ENCODE assay signal across 11 cellular contexts in genomic region chr6:145865175-145865574, GRCh38. TPM values are rescaled to one million over a fixed set of nuclear protein-coding genes. Genes with fewer than 3 reads are reported as not detected.
DNase-seq lines count a peak whose midpoint lies in the region; ATAC-seq and TF ChIP-seq lines count a peak whose summit lies in the region.
"Had no signal": no experiment of that assay in that cellular context is flagged by ENCODE, and none has a peak within 500 bp of the region (broad histone marks: within the 10 kb centered on the region; RNA-seq: fewer than 3 reads in every experiment).

No MANE protein-coding gene starts in this region.

- no peaks in the 10 kb centered on the region for H3K9me3 ChIP-seq in CD8-positive, alpha-beta memory T cell (ENCODE audit: low read length)
- peaks cover 0 to 6% (median 6%) of the 10 kb centered on the region in 3 donors for H3K9me3 ChIP-seq in esophagus squamous epithelium

- no peaks in the 10 kb centered on the region for H3K36me3 ChIP-seq in CD8-positive, alpha-beta memory T cell (ENCODE audit: insufficient read depth, low read length)
- no peaks in the 10 kb centered on the region for H3K36me3 ChIP-seq in esophagus squamous epithelium

- no peak overlapping the region for H3K4me3 ChIP-seq in CD8-positive, alpha-beta memory T cell (ENCODE audit: low read length)
- no peak overlapping the region for H3K4me3 ChIP-seq in esophagus squamous epithelium

- TF ChIP-seq POLR2A in esophagus squamous epithelium (IDR thresholded peaks at IDR 0.05) = no peak

- DNase-seq in CD8-positive, alpha-beta memory T cell = no peak
- DNase-seq in central memory CD8-positive, alpha-beta T cell (ENCODE audit: low spot score in 2 of 2) = no peak
- DNase-seq in SHP77 (lab: John Stamatoyannopoulos, UW) (no peak), WTC11 (ENCODE audit: low spot score) (no peak), esophagus squamous epithelium (lab: John Stamatoyannopoulos, UW) (no peak)
- DNase-seq in activated effector memory CD4-positive, alpha-beta T cell treated with anti-CD3 and anti-CD28 coated beads, Interleukin-2, amount 50 U/mL, for 16 hours = no peak
- DNase-seq: amniotic stem cell, DMS153, HCEC 1CT had no signal

- peaks cover 8 to 14% (median 9%) of the 10 kb centered on the region in 3 donors for H3K36me3 Mint-ChIP-seq in CD8-positive, alpha-beta memory T cell
- peaks cover 13% of the 10 kb centered on the region for H3K36me3 Mint-ChIP-seq in central memory CD8-positive, alpha-beta T cell (ENCODE audit: insufficient read depth)
- H3K36me3 Mint-ChIP-seq in WTC11 = peaks cover 12% of the 10 kb centered on the region

- peak overlapping the region in 5 of 7 donors; percentile 34 to 67 (median 55) for H3K4me3 Mint-ChIP-seq in CD8-positive, alpha-beta memory T cell
- H3K4me3 Mint-ChIP-seq in central memory CD8-positive, alpha-beta T cell = peak overlapping the region; percentile 54
- H3K4me3 Mint-ChIP-seq in WTC11 = no peak overlapping the region

- peak; percentile 52 for ATAC-seq in GM19455 (IDR thresholded peaks at IDR 0.05; ENCODE audit: unreplicated experiment)
- ATAC-seq in HG03280 (IDR thresholded peaks at IDR 0.05; ENCODE audit: unreplicated experiment) = peak; percentile 31
- peak; percentile 17 for ATAC-seq in central memory CD8-positive, alpha-beta T cell (replicated peaks; ENCODE audit: extremely low read depth, poor library complexity, severe bottlenecking)
- no peak for ATAC-seq in WTC11

- 42 to 66% methylated on average over 2 of the region's 2 CpGs for WGBS in esophagus squamous epithelium, 2 donors

- intact Hi-C loops in esophagus squamous epithelium (cut with DNase I) = no loop called here

- H3K27ac ChIP-seq in CD8-positive, alpha-beta memory T cell (ENCODE audit: low read depth, low read length) = no peak overlapping the region
- peak overlapping the region in 1 of 4 donors; percentile 21 for H3K27ac ChIP-seq in esophagus squamous epithelium

- H3K27ac Mint-ChIP-seq in CD8-positive, alpha-beta memory T cell = peak overlapping the region; percentile 38 to 93 (median 84)
- H3K27ac Mint-ChIP-seq in central memory CD8-positive, alpha-beta T cell (ENCODE audit: low read depth) = peak overlapping the region; percentile 95
- no peak overlapping the region for H3K27ac Mint-ChIP-seq in WTC11

- peaks cover 30 to 58% (median 58%) of the 10 kb centered on the region in 3 donors for H3K4me1 Mint-ChIP-seq in CD8-positive, alpha-beta memory T cell
- peaks cover 44% of the 10 kb centered on the region for H3K4me1 Mint-ChIP-seq in central memory CD8-positive, alpha-beta T cell
- peaks cover 11% of the 10 kb centered on the region; the same call in 1 of the 2 replicates for H3K4me1 Mint-ChIP-seq in WTC11

- peaks cover 0 to 7% (median 6%) of the 10 kb centered on the region in 5 donors for H3K9me3 Mint-ChIP-seq in CD8-positive, alpha-beta memory T cell
- H3K9me3 Mint-ChIP-seq in central memory CD8-positive, alpha-beta T cell = peaks cover 4% of the 10 kb centered on the region
- peaks cover 16% of the 10 kb centered on the region for H3K9me3 Mint-ChIP-seq in WTC11

- CTCF ChIA-PET in CD8-positive, alpha-beta memory T cell (lab: Charles Lee) = interaction anchor here (1.0 to 1.4 kb wide), 2 partner anchors 23 to 130 kb away, joined by 3 read pairs; partner anchors contain the start of gene EPM2A
- CTCF ChIA-PET in WTC11 (lab: Charles Lee) = interaction anchor here (1.1 kb wide), 1 partner anchor 64 kb away, joined by 4 read pairs; no protein-coding TSS in a partner anchor

- H3K27me3 ChIP-seq in CD8-positive, alpha-beta memory T cell (ENCODE audit: insufficient read depth, low read length, poor library complexity, severe bottlenecking) = no peaks in the 10 kb centered on the region
- no peaks in the 10 kb centered on the region for H3K27me3 ChIP-seq in esophagus squamous epithelium

- POLR2A ChIA-PET in CD8-positive, alpha-beta memory T cell (lab: Charles Lee) = interaction anchor here (2.2 kb wide), 1 partner anchor 130 kb away, joined by 13 read pairs; the partner anchor contains the start of gene EPM2A
- POLR2A ChIA-PET in WTC11 (lab: Charles Lee) = interaction anchor here (0.6 kb wide), 1 partner anchor 38 kb away, joined by 5 read pairs; no protein-coding TSS in a partner anchor

- peaks cover 34% of the 10 kb centered on the region for H3K4me1 ChIP-seq in CD8-positive, alpha-beta memory T cell (ENCODE audit: insufficient read depth, low read length)
- H3K4me1 ChIP-seq in esophagus squamous epithelium = peaks cover 0 to 6% (median 0%) of the 10 kb centered on the region in 3 donors

- H3K27me3 Mint-ChIP-seq in CD8-positive, alpha-beta memory T cell = no peaks in the 10 kb centered on the region
- no peaks in the 10 kb centered on the region for H3K27me3 Mint-ChIP-seq in central memory CD8-positive, alpha-beta T cell
- H3K27me3 Mint-ChIP-seq in WTC11 (ENCODE audit: low read depth) = no peaks in the 10 kb centered on the region

- no peak for TF ChIP-seq CTCF in WTC11 (IDR thresholded peaks at IDR 0.05)
- TF ChIP-seq CTCF in esophagus squamous epithelium (IDR thresholded peaks at IDR 0.05) = no peak

TF ChIP-seq in WTC11, 78 proteins besides CTCF, POLR2A, EP300 and RAD21 (continues in another document):
- no peak for TF ChIP-seq ZNF423 (CRISPR knock-in tag; IDR thresholded peaks at IDR 0.05)
- no peak for TF ChIP-seq ZNF281 (CRISPR knock-in tag; IDR thresholded peaks at IDR 0.05)
- TF ChIP-seq NR2C2 (CRISPR knock-in tag; IDR thresholded peaks at IDR 0.05) = no peak
- no peak for TF ChIP-seq CDX4 (CRISPR knock-in tag; IDR thresholded peaks at IDR 0.05; ENCODE audit: borderline replicate concordance)
- TF ChIP-seq ZNF396 (CRISPR knock-in tag; IDR thresholded peaks at IDR 0.05; ENCODE audit: borderline replicate concordance) = no peak
- TF ChIP-seq ZBTB21 (CRISPR knock-in tag; IDR thresholded peaks at IDR 0.05; ENCODE audit: borderline replicate concordance) = no peak
- no peak for TF ChIP-seq USF2 (CRISPR knock-in tag; IDR thresholded peaks at IDR 0.05)
- TF ChIP-seq FOXP4 (CRISPR knock-in tag; IDR thresholded peaks at IDR 0.05) = no peak
- TF ChIP-seq NR3C1 (CRISPR knock-in tag; conservative IDR thresholded peaks at IDR 0.05; ENCODE audit: low read depth) = no peak
- TF ChIP-seq GABPB1 (CRISPR knock-in tag; IDR thresholded peaks at IDR 0.05) = no peak
- no peak for TF ChIP-seq MXD4 (CRISPR knock-in tag; IDR thresholded peaks at IDR 0.05; ENCODE audit: borderline replicate concordance)

RNA-seq across cellular contexts. Expression of gene FBXO30, which starts 50.6 kb away (rescaled TPM):
- total RNA-seq in CD8-positive, alpha-beta memory T cell = 1 to 10 TPM; 7.9 to 8.4 TPM
- 1.5 TPM for polyA plus RNA-seq in CD8-positive, alpha-beta memory T cell
- total RNA-seq in WTC11 (2021) (11.7 to 11.8 TPM (median 11.8 TPM) in 3 replicates), esophagus squamous epithelium (10 to 100 TPM in 1 of 4 donors, 1 to 10 TPM in 3; 4.1 to 23.7 (median 9.0) TPM)
